Comparison of ENCODE assay signal across 8 cellular contexts in genomic region chr9:136118061-136118366, GRCh38. TPM values are rescaled to one million over a fixed set of nuclear protein-coding genes. Genes with fewer than 3 reads are reported as not detected.
A peak's percentile ranks its signal among the peaks of the same experiment; 100 is the strongest.
DNase-seq lines count a peak whose midpoint lies in the region; ATAC-seq and TF ChIP-seq lines count a peak whose summit lies in the region.

No MANE protein-coding gene starts in this region.

- H3K79me2 ChIP-seq in OCI-LY7 (ENCODE audit: insufficient read depth, low read depth, low read length), result peaks cover 18% of the 10 kb centered on the region; the same call in 1 of the 2 replicates

- intact Hi-C loops in OCI-LY7 (cut with micrococcal nuclease; ENCODE audit: unreplicated experiment) (loop anchor here (1.0 to 2.0 kb wide), 3 partner anchors 29 to 157 kb away; partner anchors contain the start of gene UBAC1), esophagus muscularis mucosa (cut with DNase I) (loop anchor here (10.0 kb wide), 1 partner anchor 123 kb away; no protein-coding TSS in a partner anchor)

- H3K4me2 ChIP-seq in OCI-LY7 (ENCODE audit: low read length), result peak overlapping the region; percentile 89

- H3K4me3 ChIP-seq in OCI-LY7 (ENCODE audit: low read depth, low read length, poor library complexity, severe bottlenecking) (peak overlapping the region; percentile 80), esophagus muscularis mucosa (peak overlapping the region; percentile 76 to 91 (median 88)), retinal pigment epithelial cell (ENCODE audit: low read length) (peak overlapping the region; percentile 57)

- no peaks in the 10 kb centered on the region for H3K27me3 ChIP-seq in esophagus muscularis mucosa

- no peak for TF ChIP-seq EP300 in esophagus muscularis mucosa (IDR thresholded peaks at IDR 0.05)

- 0% methylated on average over 8 of the region's 36 CpGs for WGBS in esophagus muscularis mucosa

- DNase-seq in OCI-LY7 (ENCODE audit: low spot score) (no peak), esophagus muscularis mucosa (ENCODE audit: extremely low spot score) (no peak), retinal pigment epithelial cell (ENCODE audit: low read depth) (no peak), HuH-7.5 (ENCODE audit: low spot score) (no peak), NCI-H1105 treated with DMSO at 0.1 percent for 48 hours (lab: John Stamatoyannopoulos, UW) (no peak), G401 (ENCODE audit: low spot score) (no peak)

- CTCF ChIA-PET in OCI-LY7 (lab: Charles Lee; ENCODE audit: unreplicated experiment), result no interaction called here

- H4K20me1 ChIP-seq in OCI-LY7 (ENCODE audit: insufficient read depth, low read length), result no peaks in the 10 kb centered on the region

- TF ChIP-seq POLR2A in esophagus muscularis mucosa (IDR thresholded peaks at IDR 0.05; ENCODE audit: low read depth), result no peak

- TF ChIP-seq CTCF in OCI-LY7 (conservative IDR thresholded peaks at IDR 0.05; ENCODE audit: low read length), result no peak
- peak in 1 of 3 experiments; percentile 23 for TF ChIP-seq CTCF in esophagus muscularis mucosa (IDR thresholded peaks at IDR 0.05)
- TF ChIP-seq CTCF in retinal pigment epithelial cell (conservative IDR thresholded peaks at IDR 0.05; ENCODE audit: low read depth, low read length), result no peak

- no peaks in the 10 kb centered on the region for H3K9me2 ChIP-seq in OCI-LY7 (ENCODE audit: insufficient read depth, low read length)

- H3K27ac ChIP-seq in OCI-LY7 (ENCODE audit: low read depth, low read length, poor library complexity, severe bottlenecking) (peak overlapping the region; percentile 57), esophagus muscularis mucosa (replicated peaks in 1 of 4) (peak overlapping the region; percentile 93 to 100 (median 96))

- H2AFZ ChIP-seq in OCI-LY7 (ENCODE audit: low read length), result 0 out of 2 replicates have a peak overlapping the region, but pooled peaks have one; percentile 22

- BruUV-seq in OCI-LY7 (replicated peaks; lab: Mats Ljungman, UMichigan), result no TSS peak

- in situ Hi-C loops in G401 (cut with HindIII; ENCODE audit: low sequenced_read_pairs), result no loop called here

- peaks cover 23% of the 10 kb centered on the region for H3K36me3 ChIP-seq in OCI-LY7 (ENCODE audit: insufficient read depth, low read length)
- H3K36me3 ChIP-seq in esophagus muscularis mucosa, result peaks cover 16 to 36% (median 24%) of the 10 kb centered on the region in 4 donors

- POLR2A ChIA-PET in OCI-LY7 (lab: Charles Lee), result interaction anchor here (0.7 kb wide), 1 partner anchor 403 kb away, joined by 3 read pairs; no protein-coding TSS in a partner anchor

- H3K9me3 ChIP-seq in OCI-LY7 (ENCODE audit: low read length) (no peaks in the 10 kb centered on the region), esophagus muscularis mucosa (no peaks in the 10 kb centered on the region)

- ATAC-seq in GM21528 (IDR thresholded peaks at IDR 0.05; ENCODE audit: low FRiP score, unreplicated experiment) (peak; percentile 7), HG03097 (IDR thresholded peaks at IDR 0.05; ENCODE audit: low FRiP score, unreplicated experiment) (no peak)

- H3K4me1 ChIP-seq in OCI-LY7 (ENCODE audit: insufficient read depth, low read length, poor library complexity, severe bottlenecking) (peaks cover 17% of the 10 kb centered on the region), esophagus muscularis mucosa (peaks cover 28 to 54% (median 43%) of the 10 kb centered on the region in 4 donors)

RNA-seq across cellular contexts. Expression of gene TMEM250, which starts 0.7 kb away (rescaled TPM):
- 38.4 and 51.0 TPM in 2 replicates for total RNA-seq in OCI-LY7 (2014; rRNA removed; shearing (Covaris generic))
- total RNA-seq in OCI-LY7 (2022), result 50.5 and 53.8 TPM in 2 replicates
- 10 to 100 TPM; 33.6 to 77.6 (median 59.4) TPM for total RNA-seq in esophagus muscularis mucosa
- 48.3 and 51.4 TPM in 2 replicates for total RNA-seq in G401 (2014; rRNA removed; shearing (Covaris generic))

RNA-seq across cellular contexts. Expression of gene NACC2, which starts 22.9 kb away (rescaled TPM):
- 0.21 and 0.38 TPM in 2 replicates for total RNA-seq in OCI-LY7 (2014; rRNA removed; shearing (Covaris generic))
- 0.63 and 0.72 TPM in 2 replicates for total RNA-seq in OCI-LY7 (2022)
- total RNA-seq in esophagus muscularis mucosa, result 100 to 1,000 TPM in 3 of 4 donors, 10 to 100 TPM in 1; 93.8 to 192 (median 142) TPM
- 12.8 and 13.9 TPM in 2 replicates for total RNA-seq in G401 (2014; rRNA removed; shearing (Covaris generic))
